In the genomic region with DNA sequence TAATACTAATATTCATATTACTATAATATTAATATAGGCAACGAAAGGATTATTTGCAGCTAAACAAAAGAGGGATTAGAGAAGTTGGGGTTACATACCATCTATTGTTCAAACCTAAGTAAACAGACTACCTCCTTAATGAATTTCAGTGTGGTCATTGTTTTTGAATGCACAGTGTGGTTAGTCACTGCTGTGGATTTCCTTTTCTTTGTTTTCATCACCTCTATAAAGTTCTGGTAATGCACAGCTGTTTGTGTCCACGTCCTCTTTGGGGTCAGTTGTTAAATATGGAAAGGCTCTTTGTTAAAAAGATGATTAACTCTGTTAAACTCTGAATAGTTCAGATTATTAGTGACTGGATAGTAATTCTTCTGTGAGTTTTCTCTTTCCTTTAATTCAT, we compare ENCODE assay signal across 11 cellular contexts.
A peak's percentile ranks its signal among the peaks of the same experiment; 100 is the strongest.
DNase-seq lines count a peak whose midpoint lies in the region; ATAC-seq and TF ChIP-seq lines count a peak whose summit lies in the region.
"Had no signal": no experiment of that assay in that cellular context is flagged by ENCODE, and none has a peak within 500 bp of the region (broad histone marks: within the 10 kb centered on the region; RNA-seq: fewer than 3 reads in every experiment).

No MANE protein-coding gene starts in this region.

- peaks cover 13 to 31% (median 23%) of the 10 kb centered on the region in 10 experiments for H3K4me1 ChIP-seq in BLaER1 treated with 17β-estradiol and CSF1 and Interleukin-3, amounts not matched to agents 10 nM and 100 nM
- peaks cover 57% of the 10 kb centered on the region for H3K4me1 ChIP-seq in HUES64 (ENCODE audit: insufficient read depth, low read length)
- H3K4me1 ChIP-seq in adipocyte (ENCODE audit: control insufficient read depth, insufficient read depth, low read length), result peaks cover 4% of the 10 kb centered on the region
- peaks cover 0 to 31% of the 10 kb centered on the region in 2 donors for H3K4me1 ChIP-seq in left lung

- no peaks in the 10 kb centered on the region for H3K9me3 ChIP-seq in BLaER1 treated with 17β-estradiol and CSF1 and Interleukin-3, amounts not matched to agents 10 nM and 100 nM (replicated peaks in 1 of 11)
- no peaks in the 10 kb centered on the region for H3K9me3 ChIP-seq in HUES64 (ENCODE audit: insufficient read depth, low read depth, low read length)
- no peaks in the 10 kb centered on the region for H3K9me3 ChIP-seq in adipocyte (ENCODE audit: control insufficient read depth, low read length)
- no peaks in the 10 kb centered on the region for H3K9me3 ChIP-seq in left lung
- H3K9me3 ChIP-seq: pancreas had no signal

- H3K4me3 ChIP-seq in BLaER1 treated with 17β-estradiol and CSF1 and Interleukin-3, amounts not matched to agents 10 nM and 100 nM, result no peak overlapping the region
- H3K4me3 ChIP-seq in HUES64 (ENCODE audit: low read length), result peak overlapping the region; percentile 47; the same call in 1 of the 2 replicates
- no peak overlapping the region for H3K4me3 ChIP-seq in adipocyte (ENCODE audit: low read length)
- H3K4me3 ChIP-seq in left lung, result peak overlapping the region in 1 of 2 donors; percentile 30

- DNase-seq in adipocyte (ENCODE audit: low read depth), result peak; percentile 52
- DNase-seq in left lung, result no peak
- DNase-seq in stimulated activated CD4-positive, alpha-beta T cell treated with anti-CD3 and anti-CD28 coated beads, Interleukin-2, amount 100 ng/mL, for 24 hours, result no peak
- no peak for DNase-seq in SKM-1 (lab: John Stamatoyannopoulos, UW; ENCODE audit: unreplicated experiment)
- DNase-seq: aorta, NCI-H526 treated with DMSO at 0.1 percent for 48 hours had no signal

- no peaks in the 10 kb centered on the region for H4K20me1 ChIP-seq in BLaER1 treated with 17β-estradiol and CSF1 and Interleukin-3, amounts not matched to agents 10 nM and 100 nM

- H3K9ac ChIP-seq in BLaER1 treated with 17β-estradiol and CSF1 and Interleukin-3, amounts not matched to agents 10 nM and 100 nM, result no peak overlapping the region
- no peak overlapping the region; the same call in 1 of the 2 replicates for H3K9ac ChIP-seq in HUES64 (ENCODE audit: low read depth, low read length)
- no peak overlapping the region for H3K9ac ChIP-seq in adipocyte (ENCODE audit: low read length)

- H3K27me3 ChIP-seq in BLaER1 treated with 17β-estradiol and CSF1 and Interleukin-3, amounts not matched to agents 10 nM and 100 nM, result peaks cover 0 to 16% (median 0%) of the 10 kb centered on the region in 11 experiments; a peak in 4 of 22 replicates
- H3K27me3 ChIP-seq in HUES64 (ENCODE audit: insufficient read depth, low read length), result no peaks in the 10 kb centered on the region
- H3K27me3 ChIP-seq in adipocyte (replicated peaks; ENCODE audit: control insufficient read depth, insufficient read depth, low read length), result peaks cover 6% of the 10 kb centered on the region
- H3K27me3 ChIP-seq in left lung, result peaks cover 0 to 11% of the 10 kb centered on the region in 2 donors
- H3K27me3 ChIP-seq: pancreas had no signal

- no peak for TF ChIP-seq CTCF in left lung (IDR thresholded peaks at IDR 0.05)

- no peak overlapping the region for H3K27ac ChIP-seq in BLaER1 treated with 17β-estradiol and CSF1 and Interleukin-3, amounts not matched to agents 10 nM and 100 nM
- H3K27ac ChIP-seq in HUES64 (ENCODE audit: low read depth, low read length), result no peak overlapping the region
- H3K27ac ChIP-seq in left lung, result peak overlapping the region in 1 of 2 donors; percentile 64

- peak overlapping the region in 10 of 11 experiments; percentile 11 to 89 (median 54); a peak in 15 of 22 replicates for H3K4me2 ChIP-seq in BLaER1 treated with 17β-estradiol and CSF1 and Interleukin-3, amounts not matched to agents 10 nM and 100 nM

- no peaks in the 10 kb centered on the region for H3K36me3 ChIP-seq in BLaER1 treated with 17β-estradiol and CSF1 and Interleukin-3, amounts not matched to agents 10 nM and 100 nM
- H3K36me3 ChIP-seq in HUES64 (ENCODE audit: insufficient read depth, low read length) (no peaks in the 10 kb centered on the region), adipocyte (ENCODE audit: control insufficient read depth, insufficient read depth, low read length, severe bottlenecking) (no peaks in the 10 kb centered on the region), left lung (no peaks in the 10 kb centered on the region)
- H3K36me3 ChIP-seq: pancreas had no signal

- intact Hi-C loops in left lung (cut with DNase I), result loop anchor here in 1 of 2 donors (10.0 kb wide), 1 partner anchor 315 kb away; no protein-coding TSS in a partner anchor

- WGBS in HUES64, result 25% methylated on average over 1 of the region's 2 CpGs

- ATAC-seq in left lung, result peak; percentile 32
- no peak for ATAC-seq in GM19351 (IDR thresholded peaks at IDR 0.05; ENCODE audit: unreplicated experiment)
- no peak for ATAC-seq in HG03196 (IDR thresholded peaks at IDR 0.05; ENCODE audit: unreplicated experiment)
